Comparison of ENCODE assay signal across 13 cellular contexts in genomic region chr10:110525349-110526260, GRCh38. TPM values are rescaled to one million over a fixed set of nuclear protein-coding genes. Genes with fewer than 3 reads are reported as not detected.
DNase-seq lines count a peak whose midpoint lies in the region; ATAC-seq and TF ChIP-seq lines count a peak whose summit lies in the region.
"Had no signal": no experiment of that assay in that cellular context is flagged by ENCODE, and none has a peak within 500 bp of the region (broad histone marks: within the 10 kb centered on the region; RNA-seq: fewer than 3 reads in every experiment).

No MANE protein-coding gene starts in this region.

- H3K27ac ChIP-seq in A673 (ENCODE audit: low read depth, low read length, poor library complexity, severe bottlenecking): peak overlapping the region; percentile 27
- H3K27ac ChIP-seq: left lung, testis had no signal

- intact Hi-C loops in A673 (cut with micrococcal nuclease; ENCODE audit: unreplicated experiment): no loop called here

- peaks cover 41% of the 10 kb centered on the region for H3K4me1 ChIP-seq in A673 (ENCODE audit: insufficient read depth, low read length, poor library complexity, severe bottlenecking)
- H3K4me1 ChIP-seq: testis had no signal

- POLR2A ChIA-PET in A673 (lab: Charles Lee; ENCODE audit: low non-redundant PET): no interaction called here

- no peak for TF ChIP-seq CTCF in A673 (conservative IDR thresholded peaks at IDR 0.05; ENCODE audit: low read depth, low read length)

- CTCF ChIA-PET in A673 (lab: Charles Lee): no interaction called here

- no peak overlapping the region for H3K4me3 ChIP-seq in A673 (ENCODE audit: low read depth, low read length, poor library complexity, severe bottlenecking)
- H3K4me3 ChIP-seq: left lung, testis had no signal

- H3K36me3 ChIP-seq in A673 (ENCODE audit: insufficient read depth, low read length, poor library complexity, severe bottlenecking): no peaks in the 10 kb centered on the region
- H3K36me3 ChIP-seq: left lung had no signal

- no TSS peak for BruUV-seq in A673 (replicated peaks; lab: Mats Ljungman, UMichigan)

- ATAC-seq in SK-N-SH treated with all-trans-retinoic acid at 6 μM for 48 hours (peak; percentile 33), HG02884 (IDR thresholded peaks at IDR 0.05; ENCODE audit: unreplicated experiment) (no peak)
- ATAC-seq: left lung had no signal

- H3K27me3 ChIP-seq in A673 (replicated peaks; ENCODE audit: insufficient read depth, low read depth, low read length, poor library complexity): no peaks in the 10 kb centered on the region
- H3K27me3 ChIP-seq: testis had no signal

- H3K9me3 ChIP-seq in A673 (ENCODE audit: low read depth, low read length, poor library complexity, severe bottlenecking): no peaks in the 10 kb centered on the region
- H3K9me3 ChIP-seq: Caco-2, left lung, testis had no signal

- DNase-seq in A673 (ENCODE audit: low spot score): no peak
- DNase-seq in ELR (ENCODE audit: low read depth): peak; percentile 86
- peak; percentile 41 for DNase-seq in fibroblast of peridontal ligament (ENCODE audit: extremely low read depth)
- no peak for DNase-seq in NCI-H446 (lab: John Stamatoyannopoulos, UW)
- DNase-seq in SKM-1 treated with dmso at 0.1 percent for 144 hours (lab: John Stamatoyannopoulos, UW; ENCODE audit: unreplicated experiment): no peak
- no peak for DNase-seq in AML-193 (lab: John Stamatoyannopoulos, UW)
- DNase-seq: Caco-2; left lung; NCI-H1105 treated with DMSO at 0.1 percent for 48 hours; stimulated activated CD4-positive, alpha-beta T cell treated with anti-CD3 and anti-CD28 coated beads, Interleukin-2, amount 100 ng/mL, for 48 hours; testis had no signal

TF ChIP-seq in SK-N-SH treated with all-trans-retinoic acid at 6 μM for 48 hours, 23 proteins besides CTCF, POLR2A, EP300 and RAD21:
- no peak for TF ChIP-seq TCF4 (CRISPR knock-in tag; IDR thresholded peaks at IDR 0.05; ENCODE audit: borderline replicate concordance)
- TF ChIP-seq SNAI2 (CRISPR knock-in tag; IDR thresholded peaks at IDR 0.05): no peak
- TF ChIP-seq ISL1 (CRISPR knock-in tag; IDR thresholded peaks at IDR 0.05): no peak
- no peak for TF ChIP-seq CSRNP3 (CRISPR knock-in tag; IDR thresholded peaks at IDR 0.05)
- no peak for TF ChIP-seq ARNTL (CRISPR knock-in tag; IDR thresholded peaks at IDR 0.05; ENCODE audit: borderline replicate concordance, low read depth)
- TF ChIP-seq ZNF565 (CRISPR knock-in tag; conservative IDR thresholded peaks at IDR 0.05; ENCODE audit: low read depth): no peak
- no peak for TF ChIP-seq PPARA (CRISPR knock-in tag; IDR thresholded peaks at IDR 0.05; ENCODE audit: borderline replicate concordance)
- TF ChIP-seq CREB5 (CRISPR knock-in tag; IDR thresholded peaks at IDR 0.05; ENCODE audit: low read depth): no peak

RNA-seq across cellular contexts. Expression of gene DUSP5, which starts 27.9 kb away (rescaled TPM):
- 23.2 and 29.3 TPM in 2 replicates for total RNA-seq in A673 (2021)

RNA-seq across cellular contexts. Expression of gene SMC3, which starts 41.9 kb away (rescaled TPM):
- 107 TPM in 2 replicates for total RNA-seq in A673 (2021)

Comparison
In these comparisons a context has a peak if more than half of its experiments do, and no peak if none do; other contexts are left out.
1. DNase-seq: peak in ELR (single experiment) and fibroblast of peridontal ligament (single experiment); none in A673 (single experiment), NCI-H446 (0 of 2), SKM-1 treated with dmso at 0.1 percent for 144 hours (single experiment) and AML-193 (0 of 2).